In genomic region chr2:152166633-152167032, GRCh38 we compare ENCODE assay signal across 11 cellular contexts. TPM values are rescaled to one million over a fixed set of nuclear protein-coding genes. Genes with fewer than 3 reads are reported as not detected.
DNase-seq lines count a peak whose midpoint lies in the region; ATAC-seq, FAIRE-seq and TF ChIP-seq lines count a peak whose summit lies in the region.
"Had no signal": no experiment of that assay in that cellular context is flagged by ENCODE, and none has a peak within 500 bp of the region (broad histone marks: within the 10 kb centered on the region; RNA-seq: fewer than 3 reads in every experiment).

No MANE protein-coding gene starts in this region.

- no peaks in the 10 kb centered on the region for H3K36me3 ChIP-seq in GM12878 (ENCODE audit: control insufficient read depth in 2 of 2, insufficient read depth in 2 of 2, low read length in 1 of 2)

- H3K27me3 Mint-ChIP-seq in activated T-cell treated with anti-CD3 and anti-CD28 coated beads, Interleukin-2, amount 50 U/mL, for 24 hours = no peaks in the 10 kb centered on the region
- H3K27me3 Mint-ChIP-seq: B cell; central memory CD8-positive, alpha-beta T cell had no signal

- TF ChIP-seq CTCF in GM12878 (IDR thresholded peaks at IDR 0.05 in 2 of 3, conservative IDR thresholded peaks at IDR 0.05 in 1 of 3; ENCODE audit: control insufficient read depth in 2 of 3, extremely low read depth in 1 of 3, insufficient read depth in 1 of 3, low read depth in 3 of 3, low read length in 3 of 3) = no peak

- CTCF ChIA-PET in GM12878 (lab: Yijun Ruan, JAX) = interaction anchor here (0.7 to 2.8 kb wide), 5 partner anchors 8 to 469 kb away, joined by 3 to 13 read pairs (median 6); no protein-coding TSS in a partner anchor

- H3K27ac ChIP-seq in GM12878 (ENCODE audit: control insufficient read depth, insufficient read depth) = peak overlapping the region; percentile 86

- 1% methylated on average over 3 of the region's 3 CpGs for WGBS in GM12878 (ENCODE audit: insufficient coverage, insufficient replicate concordance, low lambda C conversion rate, missing lambda C conversion rate)

- ATAC-seq in HG02943 (IDR thresholded peaks at IDR 0.05; ENCODE audit: low read depth, unreplicated experiment) (peak; percentile 54), GM12878 (peak; percentile 79)

- in situ Hi-C loops in GM12878 (cut with MboI) = loop anchor here (5.0 to 10.0 kb wide), 2 partner anchors 114 to 322 kb away; no protein-coding TSS in a partner anchor

- RAD21 ChIA-PET in GM12878 (lab: Charles Lee; ENCODE audit: unreplicated experiment) = interaction anchor here (1.1 to 2.0 kb wide), 3 partner anchors 9 to 249 kb away, joined by 3 to 18 read pairs (median 3); partner anchors contain the start of gene STAM2

- TF ChIP-seq EP300 in GM12878 (IDR thresholded peaks at IDR 0.05; ENCODE audit: borderline replicate concordance in 1 of 2, control insufficient read depth in 1 of 2, low read depth in 2 of 2, low read length in 2 of 2) = no peak

- POLR2A ChIA-PET in GM12878 (lab: Charles Lee) = interaction anchor here (1.3 to 2.0 kb wide), 2 partner anchors 9 to 11 kb away, joined by 3 to 6 read pairs; no protein-coding TSS in a partner anchor

- SMC1A ChIA-PET in GM12878 (lab: Charles Lee; ENCODE audit: uncharacterized antibody, unreplicated experiment) = interaction anchor here (1.0 to 3.4 kb wide), 8 partner anchors 11 to 549 kb away, joined by 3 to 12 read pairs (median 4); no protein-coding TSS in a partner anchor

- peaks cover 21% of the 10 kb centered on the region for H3K36me3 Mint-ChIP-seq in activated T-cell treated with anti-CD3 and anti-CD28 coated beads, Interleukin-2, amount 50 U/mL, for 24 hours (ENCODE audit: low read depth)

- peak overlapping the region; percentile 93 for H3K4me2 ChIP-seq in GM12878 (ENCODE audit: control insufficient read depth, insufficient read depth)

- no peaks in the 10 kb centered on the region; the same call in 1 of the 3 replicates for H3K9me3 ChIP-seq in GM12878 (replicated peaks; ENCODE audit: control insufficient read depth, insufficient read depth, low read length)

- BruUV-seq in GM12878 (replicated peaks; lab: Mats Ljungman, UMichigan) = no TSS peak

- H3K9me3 Mint-ChIP-seq in activated T-cell treated with anti-CD3 and anti-CD28 coated beads, Interleukin-2, amount 50 U/mL, for 24 hours = no peaks in the 10 kb centered on the region
- H3K9me3 Mint-ChIP-seq: central memory CD8-positive, alpha-beta T cell had no signal

- no peak for DNase-seq in activated T-cell treated with anti-CD3 and anti-CD28 coated beads, Interleukin-2, amount 50 U/mL, for 24 hours
- DNase-seq in activated T-cell treated with anti-CD3 and anti-CD28 coated beads, Interleukin-2, amount 50 U/mL, for 1 hour = no peak
- DNase-seq in GM12878 (ENCODE audit: low read depth, low spot score) = no peak
- DNase-seq in stromal cell of bone marrow (ENCODE audit: low read depth) = peak; percentile 29
- no peak for DNase-seq in SKM-1 treated with dmso at 0.1 percent for 144 hours (lab: John Stamatoyannopoulos, UW; ENCODE audit: unreplicated experiment)
- DNase-seq in stimulated activated CD4-positive, alpha-beta T cell treated with anti-CD3 and anti-CD28 coated beads, Interleukin-2, amount 100 ng/mL, for 48 hours = no peak
- no peak for DNase-seq in NCI-H1105 treated with DMSO at 0.1 percent for 48 hours (lab: John Stamatoyannopoulos, UW)
- DNase-seq: NCI-H1694 treated with DMSO at 0.1 percent for 48 hours had no signal

- TF ChIP-seq RAD21 in GM12878 (IDR thresholded peaks at IDR 0.05; ENCODE audit: insufficient read depth, low read depth, low read length) = no peak

- peak overlapping the region; percentile 48 for H3K4me3 Mint-ChIP-seq in activated T-cell treated with anti-CD3 and anti-CD28 coated beads, Interleukin-2, amount 50 U/mL, for 24 hours
- H3K4me3 Mint-ChIP-seq: B cell; central memory CD8-positive, alpha-beta T cell had no signal

- H3K79me2 ChIP-seq in GM12878 (ENCODE audit: control insufficient read depth, insufficient read depth, low read length) = peaks cover 83% of the 10 kb centered on the region

- peak overlapping the region; percentile 75 for H3K27ac Mint-ChIP-seq in activated T-cell treated with anti-CD3 and anti-CD28 coated beads, Interleukin-2, amount 50 U/mL, for 24 hours
- H3K27ac Mint-ChIP-seq: B cell had no signal

- intact Hi-C loops in GM12878 (cut with micrococcal nuclease; ENCODE audit: unreplicated experiment) = loop anchor here (10.0 kb wide), 1 partner anchor 342 kb away; the partner anchor contains the start of gene ARL5A

- H3K27me3 ChIP-seq in GM12878 (replicated peaks in 1 of 2; ENCODE audit: control insufficient read depth in 2 of 2, insufficient read depth in 2 of 2, low read length in 1 of 2) = no peaks in the 10 kb centered on the region

- no peak for FAIRE-seq in GM12878 (lab: Jason Lieb, UNC)

- H3K4me1 Mint-ChIP-seq in activated T-cell treated with anti-CD3 and anti-CD28 coated beads, Interleukin-2, amount 50 U/mL, for 24 hours (ENCODE audit: low read depth) = peaks cover 48% of the 10 kb centered on the region

- peak overlapping the region; percentile 26; the same call in 1 of the 2 replicates for H2AFZ ChIP-seq in GM12878 (ENCODE audit: control insufficient read depth, low read depth, low read length)

- no peak for TF ChIP-seq POLR2A in GM12878 (IDR thresholded peaks at IDR 0.05; ENCODE audit: low read depth, low read length)

- no peaks in the 10 kb centered on the region for H4K20me1 ChIP-seq in GM12878 (ENCODE audit: control insufficient read depth, insufficient read depth)

- H3K9ac ChIP-seq in GM12878 (ENCODE audit: control insufficient read depth, insufficient read depth, low read length) = peak overlapping the region; percentile 60

- H3K4me3 ChIP-seq in GM12878 = peak overlapping the region; percentile 56

- peaks cover 19% of the 10 kb centered on the region for H3K4me1 ChIP-seq in GM12878 (ENCODE audit: control insufficient read depth, insufficient read depth, low read length)

TF ChIP-seq in GM12878, 131 proteins besides CTCF, POLR2A, EP300 and RAD21 (continues in another document):
- TF ChIP-seq ZSCAN29 (IDR thresholded peaks at IDR 0.05) (no peak), HSF1 (IDR thresholded peaks at IDR 0.05; ENCODE audit: low read depth, low read length) (no peak), HDGF (IDR thresholded peaks at IDR 0.05) (no peak), MLLT1 (IDR thresholded peaks at IDR 0.05) (0 out of 2 replicates have a peak, but pooled peaks have one; percentile 16), PAX5 (IDR thresholded peaks at IDR 0.05; ENCODE audit: borderline replicate concordance, low read depth, low read length) (no peak), RUNX3 (IDR thresholded peaks at IDR 0.05; ENCODE audit: low read length) (peak; percentile 19; the same call in 1 of the 2 replicates), MEF2A (IDR thresholded peaks at IDR 0.05; ENCODE audit: insufficient read depth, low read depth, low read length) (0 out of 2 replicates have a peak, but pooled peaks have one; percentile 39), ZNF24 (IDR thresholded peaks at IDR 0.05) (0 out of 2 replicates have a peak, but pooled peaks have one; percentile 48), BHLHE40 (IDR thresholded peaks at IDR 0.05; ENCODE audit: borderline replicate concordance in 1 of 2, low read depth in 2 of 2, low read length in 1 of 2) (peak in 1 of 2 experiments; percentile 54; a peak in 1 of 4 replicates), CREM (IDR thresholded peaks at IDR 0.05; ENCODE audit: low read depth) (0 out of 2 replicates have a peak, but pooled peaks have one; percentile 25), JUNB (IDR thresholded peaks at IDR 0.05) (peak; percentile 80), NFIC (IDR thresholded peaks at IDR 0.05; ENCODE audit: low read depth, low read length) (peak; percentile 65), NR2C1 (IDR thresholded peaks at IDR 0.05) (no peak)

RNA-seq across cellular contexts. Expression of gene STAM2, which starts 8.9 kb away (rescaled TPM):
- total RNA-seq in GM12878 (2013; cell fraction: nucleolus; rRNA removed) = 57.1 and 59.3 TPM in 2 replicates
- total RNA-seq in GM12878 (2014; rRNA removed) = 16.2 and 19.4 TPM in 2 replicates
- 20.0 and 20.5 TPM in 2 replicates for total RNA-seq in GM12878 (2014; rRNA removed; fragmentation: Illumina TruSeq; extraction: Trizol)
- total RNA-seq in GM12878 (2021) = 19.7 and 21.5 TPM in 2 replicates
- polyA plus RNA-seq in GM12878 (2011; ENCODE audit: low read depth) = 4.4 TPM
- polyA plus RNA-seq in GM12878 (2011; rRNA removed) = 21.6 and 36.5 TPM in 2 replicates
- polyA plus RNA-seq in GM12878 (2011; cell fraction: cytosol; rRNA removed) = 7.9 and 8.4 TPM in 2 replicates
- 18.3 and 22.4 TPM in 2 replicates for polyA plus RNA-seq in GM12878 (2011; cell fraction: nucleus; rRNA removed)
- polyA plus RNA-seq in GM12878 (2012) = 6.6 and 8.4 TPM in 2 replicates
- 16.3 and 19.1 TPM in 2 replicates for polyA plus RNA-seq in GM12878 (2014; fragmentation: Illumina TruSeq; extraction: Trizol)
- 1 to 10 TPM; 4.4 to 7.8 TPM for polyA plus RNA-seq in GM12878 (2014; fragmentation: Nextera tagmentation; extraction: Ambion mirVana)
- polyA plus RNA-seq in GM12878 (2014; rRNA removed) = 11.5 and 13.2 TPM in 2 replicates
- 10 to 100 TPM; 15.9 to 16.9 TPM for polyA plus RNA-seq in GM12878 (2016; fragmentation: Nextera tagmentation; extraction: Ambion mirVana)
- polyA minus RNA-seq in GM12878 (2011; rRNA and poly(A)+ RNA removed) = 20.0 and 27.9 TPM in 2 replicates
- 9.0 and 10.9 TPM in 2 replicates for polyA minus RNA-seq in GM12878 (2011; cell fraction: cytosol; rRNA and poly(A)+ RNA removed)
- polyA minus RNA-seq in GM12878 (2011; cell fraction: nucleus; rRNA and poly(A)+ RNA removed) = 12.0 and 15.4 TPM in 2 replicates
